Comparison of ENCODE assay signal across 11 cellular contexts in genomic region chr2:43133336-43133707, GRCh38.
DNase-seq lines count a peak whose midpoint lies in the region; ATAC-seq, FAIRE-seq and TF ChIP-seq lines count a peak whose summit lies in the region.
"Had no signal": no experiment of that assay in that cellular context is flagged by ENCODE, and none has a peak within 500 bp of the region (broad histone marks: within the 10 kb centered on the region; RNA-seq: fewer than 3 reads in every experiment).

No MANE protein-coding gene starts in this region.

- peaks cover 9% of the 10 kb centered on the region for H3K36me3 Mint-ChIP-seq in activated CD4-positive, alpha-beta T cell treated with anti-CD3 and anti-CD28 coated beads for 36 hours (ENCODE audit: low read depth)
- H3K36me3 Mint-ChIP-seq in stimulated activated memory B cell treated with anti-CD40 and anti-IgM and Interleukin-4, amounts not matched to agents 10 μg/mL and 1 μg/mL and 100 μg/mL, for 72 hours = no peaks in the 10 kb centered on the region

- intact Hi-C loops in activated CD4-positive, alpha-beta T cell treated with anti-CD3 and anti-CD28 coated beads for 36 hours (cut with DNase I, micrococcal nuclease) = loop anchor here (5.0 to 10.0 kb wide), 6 partner anchors 159 to 464 kb away; partner anchors contain the start of gene THADA (in 2 of the 2)

- H3K27me3 Mint-ChIP-seq in activated CD4-positive, alpha-beta T cell treated with anti-CD3 and anti-CD28 coated beads for 36 hours = no peaks in the 10 kb centered on the region
- H3K27me3 Mint-ChIP-seq in stimulated activated memory B cell treated with anti-CD40 and anti-IgM and Interleukin-4, amounts not matched to agents 10 μg/mL and 1 μg/mL and 100 μg/mL, for 72 hours = no peaks in the 10 kb centered on the region

- no peak for ATAC-seq in activated CD4-positive, alpha-beta T cell treated with anti-CD3 and anti-CD28 coated beads for 36 hours
- no peak for ATAC-seq in stimulated activated memory B cell treated with anti-CD40 and anti-IgM and Interleukin-4, amounts not matched to agents 10 μg/mL and 1 μg/mL and 100 μg/mL, for 72 hours

- H3K27me3 ChIP-seq in esophagus (ENCODE audit: control insufficient read depth in 1 of 2, insufficient read depth in 2 of 2, low read length in 2 of 2) = no peaks in the 10 kb centered on the region
- H3K27me3 ChIP-seq: ovary had no signal

- H3K4me1 Mint-ChIP-seq in activated CD4-positive, alpha-beta T cell treated with anti-CD3 and anti-CD28 coated beads for 36 hours = peaks cover 97% of the 10 kb centered on the region
- peaks cover 90% of the 10 kb centered on the region for H3K4me1 Mint-ChIP-seq in stimulated activated memory B cell treated with anti-CD40 and anti-IgM and Interleukin-4, amounts not matched to agents 10 μg/mL and 1 μg/mL and 100 μg/mL, for 72 hours

- 70 to 77% methylated on average over 4 of the region's 4 CpGs for WGBS in esophagus, 2 donors

- H3K27ac ChIP-seq in RWPE1 (peak overlapping the region; percentile 98), esophagus (ENCODE audit: low read depth in 2 of 2, low read length in 1 of 2) (peak overlapping the region; percentile 82 to 91)
- H3K27ac ChIP-seq: ovary had no signal

- no peaks in the 10 kb centered on the region for H3K9me3 ChIP-seq in esophagus (ENCODE audit: control insufficient read depth in 2 of 2, insufficient read depth in 1 of 2, low read depth in 1 of 2, low read length in 1 of 2)
- H3K9me3 ChIP-seq: ovary had no signal

- peak; percentile 33 for DNase-seq in activated CD4-positive, alpha-beta T cell treated with anti-CD3 and anti-CD28 coated beads for 36 hours
- DNase-seq in activated CD4-positive, alpha-beta T cell treated with anti-CD3 and anti-CD28 coated beads for 48 hours = no peak
- no peak for DNase-seq in RWPE1 (ENCODE audit: low spot score)
- DNase-seq in activated gamma-delta T cell treated with Interleukin-2 at 50 U/mL for 16 hours = no peak
- no peak for DNase-seq in NCI-H446 (lab: John Stamatoyannopoulos, UW)
- no peak for DNase-seq in urothelium cell line (ENCODE audit: low spot score)
- DNase-seq: ACHN, amniotic stem cell had no signal

- POLR2A ChIA-PET in activated CD4-positive, alpha-beta T cell treated with anti-CD3 and anti-CD28 coated beads for 36 hours (lab: Charles Lee) = interaction anchor here (1.3 to 1.8 kb wide), 4 partner anchors 88 to 96 kb away, joined by 3 to 5 read pairs (median 4); partner anchors contain the start of gene ZFP36L2
- POLR2A ChIA-PET in RWPE1 (lab: Yijun Ruan, JAX; ENCODE audit: low non-redundant PET) = no interaction called here

- no peak overlapping the region for H3K4me3 ChIP-seq in esophagus (ENCODE audit: low read depth in 1 of 2, low read length in 2 of 2)
- H3K4me3 ChIP-seq: ovary had no signal

- no peaks in the 10 kb centered on the region for H3K9me3 Mint-ChIP-seq in activated CD4-positive, alpha-beta T cell treated with anti-CD3 and anti-CD28 coated beads for 36 hours (ENCODE audit: low read depth)
- no peaks in the 10 kb centered on the region for H3K9me3 Mint-ChIP-seq in stimulated activated memory B cell treated with anti-CD40 and anti-IgM and Interleukin-4, amounts not matched to agents 10 μg/mL and 1 μg/mL and 100 μg/mL, for 72 hours

- no peak for TF ChIP-seq CTCF in RWPE1 (conservative IDR thresholded peaks at IDR 0.05; ENCODE audit: low read depth)

- peak overlapping the region; percentile 49 for H3K4me3 Mint-ChIP-seq in activated CD4-positive, alpha-beta T cell treated with anti-CD3 and anti-CD28 coated beads for 36 hours
- no peak overlapping the region for H3K4me3 Mint-ChIP-seq in stimulated activated memory B cell treated with anti-CD40 and anti-IgM and Interleukin-4, amounts not matched to agents 10 μg/mL and 1 μg/mL and 100 μg/mL, for 72 hours

- peaks cover 0 to 3% of the 10 kb centered on the region in 2 donors for H3K36me3 ChIP-seq in esophagus (ENCODE audit: control insufficient read depth in 2 of 2, insufficient read depth in 2 of 2, low read length in 1 of 2)
- H3K36me3 ChIP-seq: ovary had no signal

- CTCF ChIA-PET in activated CD4-positive, alpha-beta T cell treated with anti-CD3 and anti-CD28 coated beads for 36 hours (lab: Charles Lee) = interaction anchor here (0.5 to 16.9 kb wide), 8 partner anchors 17 to 408 kb away, joined by 3 to 239 read pairs (median 4); partner anchors contain the start of gene ZFP36L2
- CTCF ChIA-PET in RWPE1 (lab: Yijun Ruan, JAX) = no interaction called here

- no peak for FAIRE-seq in urothelium cell line (lab: Jason Lieb, UNC)

- H3K27ac Mint-ChIP-seq in activated CD4-positive, alpha-beta T cell treated with anti-CD3 and anti-CD28 coated beads for 36 hours = peak overlapping the region; percentile 95
- peak overlapping the region; percentile 93 for H3K27ac Mint-ChIP-seq in stimulated activated memory B cell treated with anti-CD40 and anti-IgM and Interleukin-4, amounts not matched to agents 10 μg/mL and 1 μg/mL and 100 μg/mL, for 72 hours

- H3K4me1 ChIP-seq in esophagus (ENCODE audit: control insufficient read depth in 2 of 2, insufficient read depth in 2 of 2, low read length in 1 of 2) = peaks cover 6 to 36% of the 10 kb centered on the region in 2 donors
